ENCODE assay signal across 8 cellular contexts in genomic region chr1:179883040-179883501, GRCh38. TPM values are rescaled to one million over a fixed set of nuclear protein-coding genes. Genes with fewer than 3 reads are reported as not detected.
DNase-seq lines count a peak whose midpoint lies in the region; ATAC-seq and TF ChIP-seq lines count a peak whose summit lies in the region.

No MANE protein-coding gene starts in this region.

- 0 to 1% methylated on average over 4 to 12 of the region's 23 CpGs for WGBS in esophagus squamous epithelium, 2 donors

- TF ChIP-seq CTCF in esophagus squamous epithelium (IDR thresholded peaks at IDR 0.05) (no peak), osteoblast (IDR thresholded peaks at IDR 0.05; ENCODE audit: extremely low read depth, low read depth, low read length) (no peak)

- intact Hi-C loops in esophagus squamous epithelium (cut with DNase I): no loop called here

- H3K9me3 ChIP-seq in SJSA1 (replicated peaks) (no peaks in the 10 kb centered on the region), esophagus squamous epithelium (no peaks in the 10 kb centered on the region), osteoblast (ENCODE audit: low read depth, low read length) (no peaks in the 10 kb centered on the region)

- no peaks in the 10 kb centered on the region for H3K27me3 ChIP-seq in SJSA1 (replicated peaks)
- no peaks in the 10 kb centered on the region for H3K27me3 ChIP-seq in esophagus squamous epithelium
- H3K27me3 ChIP-seq in osteoblast (ENCODE audit: insufficient read depth, low read length): no peaks in the 10 kb centered on the region

- H3K36me3 ChIP-seq in SJSA1 (peaks cover 43% of the 10 kb centered on the region), esophagus squamous epithelium (peaks cover 0 to 38% (median 0%) of the 10 kb centered on the region in 3 donors), osteoblast (ENCODE audit: insufficient read depth, low read length) (peaks cover 27% of the 10 kb centered on the region)

- H4K20me1 ChIP-seq in osteoblast (ENCODE audit: insufficient read depth, low read length): peaks cover 15% of the 10 kb centered on the region

- H3K79me2 ChIP-seq in osteoblast (ENCODE audit: insufficient read depth, low read length): peaks cover 48% of the 10 kb centered on the region

- H3K4me3 ChIP-seq in SJSA1 (peak overlapping the region; percentile 85), esophagus squamous epithelium (peak overlapping the region; percentile 80 to 97 (median 84)), osteoblast (ENCODE audit: insufficient read depth, low read length) (peak overlapping the region; percentile 97)

- H3K4me1 ChIP-seq in SJSA1 (replicated peaks) (peaks cover 8% of the 10 kb centered on the region), esophagus squamous epithelium (peaks cover 0 to 63% (median 16%) of the 10 kb centered on the region in 3 donors), osteoblast (ENCODE audit: insufficient read depth, low read length) (peaks cover 16% of the 10 kb centered on the region)

- peak overlapping the region; percentile 99 for H3K27ac ChIP-seq in SJSA1
- peak overlapping the region; percentile 99 to 100 (median 100) for H3K27ac ChIP-seq in esophagus squamous epithelium
- peak overlapping the region; percentile 100 for H3K27ac ChIP-seq in osteoblast (ENCODE audit: low read depth, low read length)

- peak overlapping the region; percentile 91 for H3K4me2 ChIP-seq in osteoblast (ENCODE audit: insufficient read depth, low read length)

- peak; percentile 7 for ATAC-seq in HG02623 (IDR thresholded peaks at IDR 0.05; ENCODE audit: unreplicated experiment)

- no peak for TF ChIP-seq POLR2A in esophagus squamous epithelium (IDR thresholded peaks at IDR 0.05)

- H2AFZ ChIP-seq in osteoblast (ENCODE audit: low read length): peak overlapping the region; percentile 99

- DNase-seq in NCI-H2171 (lab: John Stamatoyannopoulos, UW) (peak; percentile 13), NCI-H2171 treated with DMSO at 0.1 percent for 48 hours (lab: John Stamatoyannopoulos, UW) (no peak), SJSA1 (ENCODE audit: low read depth in 1 of 2, low spot score in 2 of 2) (no peak), esophagus squamous epithelium (lab: John Stamatoyannopoulos, UW) (no peak), osteoblast (ENCODE audit: insufficient read length, low spot score, missing footprints) (peak; percentile 85), NCI-H2196 treated with DMSO at 0.1 percent for 48 hours (lab: John Stamatoyannopoulos, UW; ENCODE audit: unreplicated experiment) (no peak)
- no peak for DNase-seq in stimulated activated CD4-positive, alpha-beta T cell treated with anti-CD3 and anti-CD28 coated beads, Interleukin-12 subunit alpha, Interleukin-12 subunit beta, amount 100 ng/mL, for 4 hours

RNA-seq across cellular contexts. Expression of gene TOR1AIP1, which starts 1.0 kb away (rescaled TPM):
- total RNA-seq in SJSA1 (2014; rRNA removed; shearing (Covaris generic)): 33.0 and 50.6 TPM in 2 replicates
- total RNA-seq in esophagus squamous epithelium (10 to 100 TPM; 26.1 to 78.8 (median 35.3) TPM), osteoblast (78.2 and 83.1 TPM in 2 replicates)

RNA-seq across cellular contexts. Expression of gene TOR1AIP2, which starts 5.5 kb away (rescaled TPM):
- total RNA-seq in SJSA1 (2014; rRNA removed; shearing (Covaris generic)): 48.9 and 89.4 TPM in 2 replicates
- total RNA-seq in esophagus squamous epithelium: 10 to 100 TPM; 51.1 to 69.8 (median 61.0) TPM
- 90.8 and 92.3 TPM in 2 replicates for total RNA-seq in osteoblast

Comparison
In these comparisons a context has a peak if more than half of its experiments do, and no peak if none do; other contexts are left out.
1. DNase-seq: peak in NCI-H2171 (single experiment) and osteoblast (single experiment); none in NCI-H2171 treated with DMSO at 0.1 percent for 48 hours (single experiment), SJSA1 (0 of 2), esophagus squamous epithelium (single experiment), NCI-H2196 treated with DMSO at 0.1 percent for 48 hours (single experiment) and stimulated activated CD4-positive, alpha-beta T cell treated with anti-CD3 and anti-CD28 coated beads, Interleukin-12 subunit alpha, Interleukin-12 subunit beta, amount 100 ng/mL, for 4 hours (single experiment).
2. Peak in every context shown above with its lines, with median percentiles within 50 percentile points of each other: H3K27ac ChIP-seq and H3K4me3 ChIP-seq.